In the genomic region with DNA sequence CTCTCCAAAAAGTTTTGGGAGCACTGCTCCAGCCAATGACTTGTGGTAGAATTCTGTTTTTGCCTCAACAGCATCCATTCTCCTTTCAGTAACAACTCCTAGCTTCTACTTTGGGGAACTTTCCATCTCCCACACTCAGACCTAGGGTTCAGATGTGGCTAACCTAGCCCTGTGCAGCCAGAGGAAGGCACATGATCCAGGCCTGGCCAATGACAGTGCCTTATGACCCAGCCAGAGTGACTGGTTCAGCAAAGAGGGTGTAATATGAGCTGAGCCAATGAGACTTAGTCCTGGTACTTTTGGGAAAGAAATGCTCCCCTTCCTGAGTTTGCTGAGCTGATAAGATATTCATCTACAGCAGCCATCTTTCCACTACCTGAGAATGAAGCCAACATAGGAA, we compare ENCODE assay signal across 25 cellular contexts.
"Had no signal": no experiment of that assay in that cellular context is flagged by ENCODE, and none has a peak within 500 bp of the region (broad histone marks: within the 10 kb centered on the region; RNA-seq: fewer than 3 reads in every experiment).

No MANE protein-coding gene starts in this region.

- DNase-seq: activated B cell treated with CpG ODN at 0.5 μM for 24 hours; activated CD4-positive, alpha-beta memory T cell treated with anti-CD3 and anti-CD28 coated beads for 36 hours; activated CD4-positive, alpha-beta T cell treated with anti-CD3 and anti-CD28 coated beads for 48 hours; activated CD8-positive, alpha-beta memory T cell treated with anti-CD3 and anti-CD28 coated beads, Interleukin-2, amount 10 ng/mL, durations not matched to agents 7 days and 5 days; activated gamma-delta T cell; activated naive CD4-positive, alpha-beta T cell treated with anti-CD3 and anti-CD28 coated beads, Interleukin-2, amount 50 U/mL, for 16 hours; activated T-cell treated with anti-CD3 and anti-CD28 coated beads for 4 hours; adrenal gland; effector memory CD4-positive, alpha-beta T cell; gastrocnemius medialis; head of caudate nucleus; hypothalamus; left ventricle myocardium inferior; naive thymus-derived CD4-positive, alpha-beta T cell; occipital lobe; small intestine; stimulated activated CD4-positive, alpha-beta T cell treated with anti-CD3 and anti-CD28 coated beads, Interleukin-15, amount 100 ng/mL, for 24 hours; stimulated activated CD8-positive, alpha-beta memory T cell treated with anti-CD3 and anti-CD28 coated beads, Interleukin-4, amount 100 ng/mL, for 48 hours; stimulated activated naive B cell treated with anti-CD40 and anti-IgM and Interleukin-4, amounts not matched to agents 10 μg/mL and 1 μg/mL and 100 μg/mL, for 72 hours; T-helper 9 cell; transverse colon had no signal

- ATAC-seq: activated CD8-positive, alpha-beta memory T cell treated with anti-CD3 and anti-CD28 coated beads, Interleukin-2, amount 10 ng/mL, durations not matched to agents 7 days and 5 days; esophagus mucosa; gastrocnemius medialis; naive thymus-derived CD4-positive, alpha-beta T cell; sciatic nerve had no signal

- H3K27ac Mint-ChIP-seq: activated B cell treated with CpG ODN at 0.5 μM for 24 hours; activated CD4-positive, alpha-beta memory T cell treated with anti-CD3 and anti-CD28 coated beads for 36 hours; activated CD8-positive, alpha-beta memory T cell treated with anti-CD3 and anti-CD28 coated beads, Interleukin-2, amount 10 ng/mL, durations not matched to agents 7 days and 5 days; naive thymus-derived CD4-positive, alpha-beta T cell; stimulated activated naive B cell treated with anti-CD40 and anti-IgM and Interleukin-4, amounts not matched to agents 10 μg/mL and 1 μg/mL and 100 μg/mL, for 72 hours had no signal

- H3K9me3 Mint-ChIP-seq: activated B cell treated with CpG ODN at 0.5 μM for 24 hours; central memory CD8-positive, alpha-beta T cell; stimulated activated naive B cell treated with anti-CD40 and anti-IgM and Interleukin-4, amounts not matched to agents 10 μg/mL and 1 μg/mL and 100 μg/mL, for 72 hours had no signal

- H3K4me3 Mint-ChIP-seq: activated B cell treated with CpG ODN at 0.5 μM for 24 hours; activated CD4-positive, alpha-beta memory T cell treated with anti-CD3 and anti-CD28 coated beads for 36 hours; activated CD8-positive, alpha-beta memory T cell treated with anti-CD3 and anti-CD28 coated beads, Interleukin-2, amount 10 ng/mL, durations not matched to agents 7 days and 5 days; central memory CD8-positive, alpha-beta T cell; naive thymus-derived CD4-positive, alpha-beta T cell; neural crest cell; stimulated activated naive B cell treated with anti-CD40 and anti-IgM and Interleukin-4, amounts not matched to agents 10 μg/mL and 1 μg/mL and 100 μg/mL, for 72 hours had no signal
